ENCODE assay signal across 10 cellular contexts in genomic region chr10:75469018-75469616, GRCh38. TPM values are rescaled to one million over a fixed set of nuclear protein-coding genes. Genes with fewer than 3 reads are reported as not detected.
A peak's percentile ranks its signal among the peaks of the same experiment; 100 is the strongest.
DNase-seq lines count a peak whose midpoint lies in the region; ATAC-seq and TF ChIP-seq lines count a peak whose summit lies in the region.
"Had no signal": no experiment of that assay in that cellular context is flagged by ENCODE, and none has a peak within 500 bp of the region (broad histone marks: within the 10 kb centered on the region; RNA-seq: fewer than 3 reads in every experiment).

No MANE protein-coding gene starts in this region.

- peaks cover 59% of the 10 kb centered on the region for H3K4me1 Mint-ChIP-seq in CD14-positive monocyte

- H3K4me2 ChIP-seq in neuronal stem cell (ENCODE audit: insufficient read depth, low read length, poor library complexity, severe bottlenecking): no peak overlapping the region

- H4K8ac ChIP-seq in neuronal stem cell (ENCODE audit: low read depth, low read length): no peak overlapping the region

- H3K27me3 Mint-ChIP-seq in CD14-positive monocyte (ENCODE audit: low read depth in 3 of 3): no peaks in the 10 kb centered on the region
- H3K27me3 Mint-ChIP-seq: activated naive CD8-positive, alpha-beta T cell treated with anti-CD3 and anti-CD28 coated beads, Interleukin-2, amount 10 ng/mL, durations not matched to agents 7 days and 5 days had no signal

- peaks cover 0 to 3% (median 0%) of the 10 kb centered on the region in 7 donors for H3K9me3 Mint-ChIP-seq in CD14-positive monocyte
- H3K9me3 Mint-ChIP-seq: activated naive CD8-positive, alpha-beta T cell treated with anti-CD3 and anti-CD28 coated beads, Interleukin-2, amount 10 ng/mL, durations not matched to agents 7 days and 5 days had no signal

- no peak overlapping the region for H3K27ac ChIP-seq in neuronal stem cell (replicated peaks; ENCODE audit: low read length)

- peaks cover 29 to 45% of the 10 kb centered on the region in 2 donors for H3K36me3 Mint-ChIP-seq in CD14-positive monocyte
- H3K36me3 Mint-ChIP-seq: activated naive CD8-positive, alpha-beta T cell treated with anti-CD3 and anti-CD28 coated beads, Interleukin-2, amount 10 ng/mL, durations not matched to agents 7 days and 5 days had no signal

- no CpG with 5 or more reads among the region's 3 CpGs for WGBS in neuronal stem cell (ENCODE audit: extremely low coverage in 2 of 2, insufficient read length in 2 of 2, insufficient replicate concordance in 1 of 2), 2 donors

- H3K9me3 ChIP-seq in neuronal stem cell (replicated peaks in 1 of 2; ENCODE audit: control insufficient read depth in 2 of 2, insufficient read depth in 1 of 2, low read depth in 1 of 2, low read length in 2 of 2): peaks cover 0 to 3% of the 10 kb centered on the region in 2 donors

- no peak for ATAC-seq in HG03025 (IDR thresholded peaks at IDR 0.05; ENCODE audit: low FRiP score, unreplicated experiment)
- ATAC-seq in GM19324 (IDR thresholded peaks at IDR 0.05; ENCODE audit: low FRiP score, unreplicated experiment): no peak
- no peak for ATAC-seq in HG03139 (IDR thresholded peaks at IDR 0.05; ENCODE audit: unreplicated experiment)

- H3K27me3 ChIP-seq in neuronal stem cell (ENCODE audit: control insufficient read depth in 3 of 3, insufficient read depth in 3 of 3, low read depth in 1 of 3, low read length in 3 of 3): no peaks in the 10 kb centered on the region

- no peak for TF ChIP-seq CTCF in CD14-positive monocyte (IDR thresholded peaks at IDR 0.05)
- TF ChIP-seq CTCF in epithelial cell of esophagus (IDR thresholded peaks at IDR 0.05; ENCODE audit: insufficient read depth, low read depth, low read length, missing control alignments): no peak

- no peak overlapping the region for H2AFZ ChIP-seq in neuronal stem cell (ENCODE audit: low read length)

- peak overlapping the region; percentile 13 for H2AK5ac ChIP-seq in neuronal stem cell (ENCODE audit: low read depth, low read length)

- no peak overlapping the region for H2BK15ac ChIP-seq in neuronal stem cell (ENCODE audit: low read length)

- H3K23ac ChIP-seq in neuronal stem cell (ENCODE audit: low read depth, low read length, poor library complexity): no peak overlapping the region

- H3K4me3 ChIP-seq in epithelial cell of esophagus (ENCODE audit: low read length) (no peak overlapping the region), neuronal stem cell (ENCODE audit: low read length in 2 of 2) (no peak overlapping the region)

- H3K27ac Mint-ChIP-seq in CD14-positive monocyte: peak overlapping the region; percentile 74 to 94 (median 91)
- H3K27ac Mint-ChIP-seq: activated naive CD8-positive, alpha-beta T cell treated with anti-CD3 and anti-CD28 coated beads, Interleukin-2, amount 10 ng/mL, durations not matched to agents 7 days and 5 days had no signal

- no peak overlapping the region for H3K9ac ChIP-seq in neuronal stem cell (ENCODE audit: low read depth, low read length, poor library complexity)

- no peak overlapping the region for H2BK5ac ChIP-seq in neuronal stem cell (ENCODE audit: low read length)

- H2BK120ac ChIP-seq in neuronal stem cell (ENCODE audit: low read depth, low read length): no peak overlapping the region

- no peak overlapping the region for H3K18ac ChIP-seq in neuronal stem cell (ENCODE audit: low read length)

- H3K4ac ChIP-seq in neuronal stem cell (ENCODE audit: low read length): no peak overlapping the region

- no peak overlapping the region for H3K14ac ChIP-seq in neuronal stem cell (ENCODE audit: low read length)

- no peak overlapping the region for H4K91ac ChIP-seq in neuronal stem cell (ENCODE audit: low read depth, low read length, poor library complexity)

- H2BK12ac ChIP-seq in neuronal stem cell (ENCODE audit: low read length): no peak overlapping the region

- intact Hi-C loops in CD14-positive monocyte (cut with micrococcal nuclease): loop anchor here (10.0 kb wide), 2 partner anchors 46 to 56 kb away; no protein-coding TSS in a partner anchor

- DNase-seq in CD14-positive monocyte (ENCODE audit: low spot score) (peak; percentile 63), NOMO-1 (lab: John Stamatoyannopoulos, UW; ENCODE audit: unreplicated experiment in 2 of 2) (peak; percentile 91 to 97), epithelial cell of esophagus (ENCODE audit: low read depth) (peak; percentile 97), neuronal stem cell (ENCODE audit: low spot score) (no peak), NCI-H345 treated with DMSO at 0.1 percent for 48 hours (lab: John Stamatoyannopoulos, UW; ENCODE audit: unreplicated experiment) (no peak)
- DNase-seq: activated naive CD8-positive, alpha-beta T cell treated with anti-CD3 and anti-CD28 coated beads, Interleukin-2, amount 10 ng/mL, durations not matched to agents 7 days and 5 days; occipital lobe had no signal

- H3K36me3 ChIP-seq in neuronal stem cell (replicated peaks in 1 of 2; ENCODE audit: control insufficient read depth in 2 of 2, insufficient read depth in 2 of 2, low read length in 2 of 2): no peaks in the 10 kb centered on the region

- no peak overlapping the region for H3K4me3 Mint-ChIP-seq in CD14-positive monocyte
- H3K4me3 Mint-ChIP-seq: activated naive CD8-positive, alpha-beta T cell treated with anti-CD3 and anti-CD28 coated beads, Interleukin-2, amount 10 ng/mL, durations not matched to agents 7 days and 5 days had no signal

- H3K4me1 ChIP-seq in neuronal stem cell (ENCODE audit: control insufficient read depth in 2 of 2, insufficient read depth in 1 of 2, low read depth in 1 of 2, low read length in 2 of 2): peaks cover 2 to 8% of the 10 kb centered on the region in 2 donors

- no peaks in the 10 kb centered on the region for H3K79me1 ChIP-seq in neuronal stem cell (ENCODE audit: low read depth, low read length)

RNA-seq across cellular contexts. Expression of gene LRMDA, which starts 37.7 kb away (rescaled TPM):
- 10 to 100 TPM; 56.4 to 59.6 TPM for polyA plus RNA-seq in CD14-positive monocyte
- 0.22 TPM for polyA plus RNA-seq in neuronal stem cell (2013, experiment 1 of 2)
- 0.15 TPM for polyA plus RNA-seq in neuronal stem cell (2013, experiment 2 of 2)

Comparison
In these comparisons a context has a peak if more than half of its experiments do, and no peak if none do; other contexts are left out.
1. DNase-seq: peak in CD14-positive monocyte (single experiment), NOMO-1 (2 of 2) and epithelial cell of esophagus (single experiment); none in neuronal stem cell (single experiment) and NCI-H345 treated with DMSO at 0.1 percent for 48 hours (single experiment).